29 cellular contexts compared by ENCODE assay signal in genomic region chr1:183150445-183150844, GRCh38. TPM values are rescaled to one million over a fixed set of nuclear protein-coding genes. Genes with fewer than 3 reads are reported as not detected.
"Had no signal": no experiment of that assay in that cellular context is flagged by ENCODE, and none has a peak within 500 bp of the region (broad histone marks: within the 10 kb centered on the region; RNA-seq: fewer than 3 reads in every experiment).

No MANE protein-coding gene starts in this region.

- H3K36me3 Mint-ChIP-seq: activated CD4-positive, alpha-beta memory T cell treated with anti-CD3 and anti-CD28 coated beads for 36 hours; activated naive CD4-positive, alpha-beta T cell treated with anti-CD3 and anti-CD28 coated beads, Interleukin-2, amount 50 U/mL, for 24 hours; mesothelial cell of epicardium; naive B cell; neural progenitor cell had no signal

- DNase-seq: activated CD4-positive, alpha-beta memory T cell treated with anti-CD3 and anti-CD28 coated beads for 36 hours; activated CD4-positive, alpha-beta T cell treated with anti-CD3 and anti-CD28 coated beads, Interleukin-2, amount 10 ng/mL, durations not matched to agents 24 days and 14 days; activated CD4-positive, CD25-positive, alpha-beta regulatory T cell treated with anti-CD3 and anti-CD28 coated beads, Interleukin-2, amount 50 U/mL, for 72 hours; activated CD8-positive, alpha-beta memory T cell treated with anti-CD3 and anti-CD28 coated beads, Interleukin-2, amount 50 U/mL, for 4 hours; activated gamma-delta T cell; activated naive CD8-positive, alpha-beta T cell treated with anti-CD3 and anti-CD28 coated beads, Interleukin-2, amount 50 U/mL, for 24 hours; activated T-cell treated with anti-CD3 and anti-CD28 coated beads, Interleukin-2, amount 50 U/mL, for 1 hour; cortex of kidney; foreskin melanocyte; heart right ventricle; left ventricle myocardium inferior; naive B cell; occipital lobe; psoas muscle; stimulated activated CD4-positive, alpha-beta T cell treated with anti-CD3 and anti-CD28 coated beads, Interleukin-15, amount 100 ng/mL, for 24 hours; stimulated activated CD4-positive, alpha-beta T cell treated with anti-CD3 and anti-CD28 coated beads, Interleukin-2, amount 100 ng/mL, for 24 hours; stimulated activated naive CD8-positive, alpha-beta T cell treated with anti-CD3 and anti-CD28 coated beads, Interleukin-15, Interleukin-2, amounts not matched to agents 100 U/mL and 50 U/mL, for 24 hours; T-helper 17 cell; T1000; testis; transverse colon had no signal

- H3K9me3 Mint-ChIP-seq: activated CD4-positive, alpha-beta memory T cell treated with anti-CD3 and anti-CD28 coated beads for 36 hours; activated CD4-positive, alpha-beta T cell treated with anti-CD3 and anti-CD28 coated beads, Interleukin-2, amount 10 ng/mL, durations not matched to agents 24 days and 14 days; activated naive CD4-positive, alpha-beta T cell treated with anti-CD3 and anti-CD28 coated beads, Interleukin-2, amount 50 U/mL, for 24 hours; activated naive CD8-positive, alpha-beta T cell treated with anti-CD3 and anti-CD28 coated beads, Interleukin-2, amount 50 U/mL, for 24 hours; activated T-helper 1 cell treated with anti-CD3 and anti-CD28 coated beads, Interleukin-12 subunit alpha, Interleukin-12 subunit beta, Interleukin-2, Interleukin-4 antibody, amounts not matched to agents 30 ng/mL and 10 ng/mL and 1 ng/mL, durations not matched to agents 14 hours and 24 hours and 36 hours; naive B cell had no signal

- H3K27ac Mint-ChIP-seq: activated CD4-positive, alpha-beta memory T cell treated with anti-CD3 and anti-CD28 coated beads for 36 hours; activated CD4-positive, alpha-beta T cell treated with anti-CD3 and anti-CD28 coated beads, Interleukin-2, amount 10 ng/mL, durations not matched to agents 24 days and 14 days; activated naive CD4-positive, alpha-beta T cell treated with anti-CD3 and anti-CD28 coated beads, Interleukin-2, amount 50 U/mL, for 24 hours; activated naive CD8-positive, alpha-beta T cell treated with anti-CD3 and anti-CD28 coated beads, Interleukin-2, amount 50 U/mL, for 24 hours; activated T-helper 1 cell treated with anti-CD3 and anti-CD28 coated beads, Interleukin-12 subunit alpha, Interleukin-12 subunit beta, Interleukin-2, Interleukin-4 antibody, amounts not matched to agents 30 ng/mL and 10 ng/mL and 1 ng/mL, durations not matched to agents 14 hours and 24 hours and 36 hours; mesothelial cell of epicardium; neural progenitor cell; T-helper 17 cell had no signal

- ATAC-seq: activated naive CD8-positive, alpha-beta T cell treated with anti-CD3 and anti-CD28 coated beads, Interleukin-2, amount 50 U/mL, for 24 hours; heart right ventricle; psoas muscle; stimulated activated naive CD8-positive, alpha-beta T cell treated with anti-CD3 and anti-CD28 coated beads, Interleukin-15, Interleukin-2, amounts not matched to agents 100 U/mL and 50 U/mL, for 24 hours; T-helper 17 cell had no signal

- H2AFZ ChIP-seq: neural progenitor cell, parathyroid adenoma had no signal

- H3K4me3 Mint-ChIP-seq: activated CD4-positive, alpha-beta memory T cell treated with anti-CD3 and anti-CD28 coated beads for 36 hours; activated CD4-positive, alpha-beta T cell treated with anti-CD3 and anti-CD28 coated beads, Interleukin-2, amount 10 ng/mL, durations not matched to agents 24 days and 14 days; activated naive CD4-positive, alpha-beta T cell treated with anti-CD3 and anti-CD28 coated beads, Interleukin-2, amount 50 U/mL, for 24 hours; activated naive CD8-positive, alpha-beta T cell treated with anti-CD3 and anti-CD28 coated beads, Interleukin-2, amount 50 U/mL, for 24 hours; activated T-helper 1 cell treated with anti-CD3 and anti-CD28 coated beads, Interleukin-12 subunit alpha, Interleukin-12 subunit beta, Interleukin-2, Interleukin-4 antibody, amounts not matched to agents 30 ng/mL and 10 ng/mL and 1 ng/mL, durations not matched to agents 14 hours and 24 hours and 36 hours; mesothelial cell of epicardium; naive B cell; neural progenitor cell; T-helper 17 cell had no signal

- H3K9ac ChIP-seq: neural progenitor cell, parathyroid adenoma had no signal

- H3K27ac ChIP-seq: heart right ventricle, left ventricle myocardium inferior, neural progenitor cell, parathyroid adenoma, psoas muscle, testis, transverse colon had no signal

- H3K4me1 Mint-ChIP-seq: activated CD4-positive, alpha-beta T cell treated with anti-CD3 and anti-CD28 coated beads, Interleukin-2, amount 10 ng/mL, durations not matched to agents 24 days and 14 days; activated naive CD4-positive, alpha-beta T cell treated with anti-CD3 and anti-CD28 coated beads, Interleukin-2, amount 50 U/mL, for 24 hours; activated naive CD8-positive, alpha-beta T cell treated with anti-CD3 and anti-CD28 coated beads, Interleukin-2, amount 50 U/mL, for 24 hours; mesothelial cell of epicardium; T-helper 17 cell had no signal

- H3K4me3 ChIP-seq: esophagus muscularis mucosa, heart right ventricle, left ventricle myocardium inferior, lung, neural progenitor cell, psoas muscle, testis, transverse colon had no signal

- H3K4me1 ChIP-seq: neural progenitor cell, parathyroid adenoma had no signal

- H3K4me2 ChIP-seq: neural progenitor cell had no signal

- H3K27me3 ChIP-seq: esophagus muscularis mucosa, heart right ventricle, neural progenitor cell, testis, transverse colon had no signal

- H3K36me3 ChIP-seq: esophagus muscularis mucosa, heart right ventricle, left ventricle myocardium inferior, neural progenitor cell, transverse colon had no signal

- H3K9me3 ChIP-seq: esophagus muscularis mucosa, heart right ventricle, left ventricle myocardium inferior, psoas muscle, testis, transverse colon had no signal

RNA-seq across cellular contexts. Expression of gene LAMC2, which starts 35.6 kb away (rescaled TPM):
- total RNA-seq: activated CD4-positive, alpha-beta memory T cell treated with anti-CD3 and anti-CD28 coated beads for 36 hours; activated CD8-positive, alpha-beta memory T cell treated with anti-CD3 and anti-CD28 coated beads for 36 hours; T-helper 17 cell had no signal
